ENCODE assay signal across 10 cellular contexts in genomic region chr22:45407793-45408192, GRCh38. TPM values are rescaled to one million over a fixed set of nuclear protein-coding genes. Genes with fewer than 3 reads are reported as not detected.
"Had no signal": no experiment of that assay in that cellular context is flagged by ENCODE, and none has a peak within 500 bp of the region (broad histone marks: within the 10 kb centered on the region; RNA-seq: fewer than 3 reads in every experiment).

No MANE protein-coding gene starts in this region.

- H3K27ac Mint-ChIP-seq: IgD-negative memory B cell had no signal

- H3K4me3 Mint-ChIP-seq: IgD-negative memory B cell had no signal

- DNase-seq: IMR-90, KBM-7, KG1 had no signal

- H3K27ac ChIP-seq: HL-60, KMS-11 had no signal

- H3K36me3 Mint-ChIP-seq: IgD-negative memory B cell had no signal

- H3K4me3 ChIP-seq: K562 had no signal

RNA-seq across cellular contexts. Expression of gene SMC1B, which starts 5.6 kb away (rescaled TPM):
- total RNA-seq: HepG2, HT-29, HT1080, IMR-90, K562 had no signal

RNA-seq across cellular contexts. Expression of gene RIBC2, which starts 5.7 kb away (rescaled TPM):
- total RNA-seq: K562 had no signal
